ENCODE assay signal across 8 cellular contexts in the genomic region with DNA sequence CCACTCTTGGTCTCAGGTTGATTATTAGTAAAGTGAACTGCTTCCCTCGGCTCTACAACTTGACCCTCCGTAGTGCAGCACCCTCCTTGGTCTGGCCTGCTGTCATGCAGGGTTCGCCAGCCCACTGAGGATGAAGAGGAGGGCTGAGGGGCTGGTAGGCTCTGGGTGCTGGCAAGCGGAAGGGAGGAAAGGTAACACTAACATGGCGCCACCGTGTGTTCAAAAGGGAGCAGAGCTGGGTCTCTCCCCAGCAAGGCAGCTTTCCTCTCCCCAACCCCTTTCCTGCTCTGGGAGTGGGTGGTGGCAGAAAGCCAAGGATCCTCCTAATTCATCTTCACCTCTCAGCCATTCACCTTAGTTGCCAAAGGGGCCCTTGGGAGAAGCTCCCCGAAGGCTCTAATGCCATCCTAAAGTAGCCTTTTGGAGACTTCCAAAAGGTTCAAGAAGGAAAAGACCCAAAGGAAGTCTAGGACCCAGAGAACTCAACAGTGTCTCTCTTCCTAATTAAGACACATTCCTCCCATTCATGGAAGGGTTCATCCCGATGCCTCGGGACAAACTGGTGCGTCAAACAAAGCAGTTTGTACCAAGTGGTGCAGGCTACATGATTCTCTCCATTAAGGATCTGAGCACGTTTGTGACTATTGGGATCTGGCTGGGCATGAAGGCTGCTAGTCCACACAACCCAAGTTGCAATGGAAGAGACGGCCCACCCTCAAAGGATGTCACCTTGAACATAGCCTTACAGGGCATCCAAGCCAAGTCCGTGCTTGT.
A peak's percentile ranks its signal among the peaks of the same experiment; 100 is the strongest.
DNase-seq lines count a peak whose midpoint lies in the region; ATAC-seq and TF ChIP-seq lines count a peak whose summit lies in the region.

No MANE protein-coding gene starts in this region.

- peaks cover 2% of the 10 kb centered on the region for H3K4me1 Mint-ChIP-seq in activated naive CD8-positive, alpha-beta T cell treated with anti-CD3 and anti-CD28 coated beads, Interleukin-2, amount 50 U/mL, for 24 hours

- CTCF ChIA-PET in AG04449 (lab: Yijun Ruan, JAX), result interaction anchor here (0.6 to 21.7 kb wide), 27 partner anchors 8 to 413 kb away, joined by 3 to 758 read pairs (median 5); a partner anchor contains a TSS

- DNase-seq in AG04449 (ENCODE audit: low read depth, low spot score), result no peak
- DNase-seq in NCI-H1092 treated with DMSO at 0.1 percent for 48 hours (lab: John Stamatoyannopoulos, UW), result peak; percentile 71
- peak; percentile 66 for DNase-seq in activated naive CD8-positive, alpha-beta T cell treated with anti-CD3 and anti-CD28 coated beads, Interleukin-2, amount 50 U/mL, for 24 hours
- peak; percentile 63 to 89 (median 83) for DNase-seq in right cardiac atrium

- no peak overlapping the region for H3K27ac Mint-ChIP-seq in activated naive CD8-positive, alpha-beta T cell treated with anti-CD3 and anti-CD28 coated beads, Interleukin-2, amount 50 U/mL, for 24 hours

- WGBS in right cardiac atrium, result 39% methylated on average over 13 of the region's 13 CpGs

- H3K27me3 ChIP-seq in SU-DHL-6 (ENCODE audit: low read length) (no peaks in the 10 kb centered on the region), right cardiac atrium (ENCODE audit: control insufficient read depth, insufficient read depth) (no peaks in the 10 kb centered on the region), skeletal muscle tissue (ENCODE audit: control insufficient read depth in 3 of 3, insufficient read depth in 3 of 3, low read length in 3 of 3) (no peaks in the 10 kb centered on the region)

- H3K27ac ChIP-seq in SU-DHL-6 (ENCODE audit: low read depth, low read length) (no peak overlapping the region), right cardiac atrium (ENCODE audit: low read length) (no peak overlapping the region), skeletal muscle tissue (ENCODE audit: low read depth, low read length) (peak overlapping the region; percentile 95)

- no peaks in the 10 kb centered on the region for H3F3A ChIP-seq in SU-DHL-6 (ENCODE audit: insufficient read depth)

- no peaks in the 10 kb centered on the region for H3K9me3 Mint-ChIP-seq in activated naive CD8-positive, alpha-beta T cell treated with anti-CD3 and anti-CD28 coated beads, Interleukin-2, amount 50 U/mL, for 24 hours

- no peaks in the 10 kb centered on the region for H4K20me1 ChIP-seq in SU-DHL-6 (ENCODE audit: low read depth, low read length)

- H3K36me3 Mint-ChIP-seq in activated naive CD8-positive, alpha-beta T cell treated with anti-CD3 and anti-CD28 coated beads, Interleukin-2, amount 50 U/mL, for 24 hours (ENCODE audit: low read depth), result no peaks in the 10 kb centered on the region

- H3K79me2 ChIP-seq in SU-DHL-6 (ENCODE audit: insufficient read depth, low read length), result no peaks in the 10 kb centered on the region

- H3K9ac ChIP-seq in SU-DHL-6 (ENCODE audit: low read length) (no peak overlapping the region), skeletal muscle tissue (ENCODE audit: low read depth in 1 of 3, low read length in 3 of 3) (peak overlapping the region; percentile 52 to 59 (median 57))

- peak; percentile 77 for TF ChIP-seq CTCF in AG04449 (IDR thresholded peaks at IDR 0.05; ENCODE audit: insufficient read depth, low read length, missing control alignments)
- peak; percentile 76 for TF ChIP-seq CTCF in SU-DHL-6 (IDR thresholded peaks at IDR 0.05; ENCODE audit: insufficient read depth, low read length, poor library complexity, severe bottlenecking)

- H3K4me2 ChIP-seq in SU-DHL-6 (ENCODE audit: low read depth, low read length, poor library complexity, severe bottlenecking), result no peak overlapping the region

- H3K9me2 ChIP-seq in SU-DHL-6 (replicated peaks; ENCODE audit: insufficient read depth, low read length), result no peaks in the 10 kb centered on the region

- H3K4me3 Mint-ChIP-seq in activated naive CD8-positive, alpha-beta T cell treated with anti-CD3 and anti-CD28 coated beads, Interleukin-2, amount 50 U/mL, for 24 hours, result no peak overlapping the region

- H3K36me3 ChIP-seq in SU-DHL-6 (ENCODE audit: low read length) (no peaks in the 10 kb centered on the region), skeletal muscle tissue (ENCODE audit: control insufficient read depth in 3 of 3, insufficient read depth in 3 of 3, low read length in 3 of 3) (peaks cover 0 to 6% (median 3%) of the 10 kb centered on the region in 3 donors)

- no peaks in the 10 kb centered on the region for H3K27me3 Mint-ChIP-seq in activated naive CD8-positive, alpha-beta T cell treated with anti-CD3 and anti-CD28 coated beads, Interleukin-2, amount 50 U/mL, for 24 hours

- POLR2A ChIA-PET in AG04449 (lab: Yijun Ruan, JAX), result interaction anchor here (8.2 kb wide), 1 partner anchor 92 kb away, joined by 126 read pairs; a partner anchor contains a TSS

- no peak overlapping the region for H2AFZ ChIP-seq in SU-DHL-6 (ENCODE audit: low read depth, low read length, severe bottlenecking)

- H3K4me3 ChIP-seq in AG04449 (ENCODE audit: low read depth, low read length) (no peak overlapping the region), SU-DHL-6 (ENCODE audit: insufficient read depth, low read length, poor library complexity, severe bottlenecking) (no peak overlapping the region), right cardiac atrium (ENCODE audit: low read length) (no peak overlapping the region), skeletal muscle tissue (ENCODE audit: low read length in 3 of 3) (peak overlapping the region in 2 of 3 donors; percentile 1 to 29)

- ATAC-seq in GM18909 (IDR thresholded peaks at IDR 0.05; ENCODE audit: poor library complexity, unreplicated experiment) (peak; percentile 57), right cardiac atrium (peak; percentile 67 to 78), GM21576 (IDR thresholded peaks at IDR 0.05; ENCODE audit: unreplicated experiment) (no peak)
- ATAC-seq in activated naive CD8-positive, alpha-beta T cell treated with anti-CD3 and anti-CD28 coated beads, Interleukin-2, amount 50 U/mL, for 24 hours, result peak; percentile 80

- H3K9me3 ChIP-seq in SU-DHL-6 (ENCODE audit: insufficient read depth, low read length) (no peaks in the 10 kb centered on the region), right cardiac atrium (ENCODE audit: control insufficient read depth, low read length) (no peaks in the 10 kb centered on the region), skeletal muscle tissue (ENCODE audit: control insufficient read depth in 3 of 3, low read length in 3 of 3) (no peaks in the 10 kb centered on the region)

- H3K4me1 ChIP-seq in right cardiac atrium (ENCODE audit: control insufficient read depth, insufficient read depth, low read length), result no peaks in the 10 kb centered on the region
- peaks cover 37 to 50% (median 48%) of the 10 kb centered on the region in 3 donors for H3K4me1 ChIP-seq in skeletal muscle tissue (ENCODE audit: control insufficient read depth in 3 of 3, insufficient read depth in 3 of 3, low read length in 3 of 3)

- intact Hi-C loops in right cardiac atrium (cut with DNase I), result loop anchor here in 2 of 4 donors (2.0 to 10.0 kb wide), 2 partner anchors 172 to 174 kb away; no protein-coding TSS in a partner anchor

Comparison
In these comparisons a context has a peak if more than half of its experiments do, and no peak if none do; other contexts are left out.
1. H3K4me3 ChIP-seq: peak in skeletal muscle tissue (2 of 3); none in AG04449 (single experiment), SU-DHL-6 (single experiment) and right cardiac atrium (single experiment).